19 cellular contexts compared by ENCODE assay signal in genomic region chr7:98988641-98989040, GRCh38.
"Had no signal": no experiment of that assay in that cellular context is flagged by ENCODE, and none has a peak within 500 bp of the region (broad histone marks: within the 10 kb centered on the region; RNA-seq: fewer than 3 reads in every experiment).

No MANE protein-coding gene starts in this region.

- H3K9ac ChIP-seq: SK-N-SH had no signal

- H3K4me3 ChIP-seq: adrenal gland, colonic mucosa, esophagus muscularis mucosa, left lung, mucosa of descending colon, skin epidermis, testis had no signal

- H3K4me2 ChIP-seq: SK-N-SH had no signal

- DNase-seq: activated CD4-positive, alpha-beta memory T cell treated with anti-CD3 and anti-CD28 coated beads, Interleukin-2, amount 10 ng/mL, durations not matched to agents 7 days and 5 days; activated CD4-positive, alpha-beta T cell treated with anti-CD3 and anti-CD28 coated beads for 36 hours; activated naive CD4-positive, alpha-beta T cell treated with Interleukin-2 at 50 U/mL for 16 hours; colonic mucosa; hippocampal formation; kidney; mucosa of descending colon; natural killer cell; retina; SK-N-SH; stimulated activated CD4-positive, alpha-beta T cell treated with anti-CD3 and anti-CD28 coated beads, Interleukin-4, amount 100 ng/mL, for 24 hours; stimulated activated naive CD4-positive, alpha-beta T cell treated with Interleukin-2 at 50 U/mL for 16 hours; T-helper 1 cell; testis had no signal

- H3K27me3 Mint-ChIP-seq: activated CD4-positive, alpha-beta memory T cell treated with anti-CD3 and anti-CD28 coated beads, Interleukin-2, amount 10 ng/mL, durations not matched to agents 7 days and 5 days; activated CD4-positive, alpha-beta T cell treated with anti-CD3 and anti-CD28 coated beads for 36 hours had no signal

- H3K4me3 Mint-ChIP-seq: activated CD4-positive, alpha-beta memory T cell treated with anti-CD3 and anti-CD28 coated beads, Interleukin-2, amount 10 ng/mL, durations not matched to agents 7 days and 5 days; activated CD4-positive, alpha-beta T cell treated with anti-CD3 and anti-CD28 coated beads for 36 hours; natural killer cell had no signal

- H3K4me1 Mint-ChIP-seq: activated CD4-positive, alpha-beta T cell treated with anti-CD3 and anti-CD28 coated beads for 36 hours; natural killer cell had no signal

- H3K27ac ChIP-seq: adrenal gland, colonic mucosa, esophagus muscularis mucosa, left lung, skin epidermis, testis, VCaP had no signal

- H3K9me3 ChIP-seq: adrenal gland, colonic mucosa, esophagus muscularis mucosa, left lung, mucosa of descending colon, SK-N-SH, testis had no signal

- H3K4me1 ChIP-seq: adrenal gland, colonic mucosa, esophagus muscularis mucosa, left lung, testis had no signal

- ATAC-seq: activated CD4-positive, alpha-beta T cell treated with anti-CD3 and anti-CD28 coated beads for 36 hours; left lung; mucosa of descending colon had no signal

- H3K27ac Mint-ChIP-seq: activated CD4-positive, alpha-beta memory T cell treated with anti-CD3 and anti-CD28 coated beads, Interleukin-2, amount 10 ng/mL, durations not matched to agents 7 days and 5 days; activated CD4-positive, alpha-beta T cell treated with anti-CD3 and anti-CD28 coated beads for 36 hours had no signal

- H3K27me3 ChIP-seq: adrenal gland, colonic mucosa, esophagus muscularis mucosa, left lung, testis had no signal
